ENCODE assay signal across 26 cellular contexts in the genomic region with DNA sequence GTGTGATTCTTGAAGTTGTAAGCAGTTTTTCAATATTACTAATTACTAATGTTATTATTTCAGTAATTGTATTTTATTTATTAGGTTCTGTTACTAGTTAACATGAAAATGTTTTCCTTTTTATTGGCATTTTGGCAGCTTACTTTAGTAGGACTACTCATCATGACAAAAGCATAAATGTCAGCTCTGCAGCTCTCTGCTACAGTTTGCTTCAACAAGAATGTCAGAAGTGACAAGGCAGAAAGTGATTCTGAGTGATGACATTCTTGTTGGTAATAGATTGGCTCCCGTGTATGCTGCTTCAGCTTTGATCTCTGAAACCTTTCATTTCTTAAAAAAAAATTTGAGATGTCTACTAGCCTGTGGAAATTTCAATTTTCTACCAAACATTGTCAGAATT.
DNase-seq lines count a peak whose midpoint lies in the region; FAIRE-seq and TF ChIP-seq lines count a peak whose summit lies in the region.
"Had no signal": no experiment of that assay in that cellular context is flagged by ENCODE, and none has a peak within 500 bp of the region (broad histone marks: within the 10 kb centered on the region; RNA-seq: fewer than 3 reads in every experiment).

No MANE protein-coding gene starts in this region.

- H3K27ac ChIP-seq in H1 (ENCODE audit: low read depth, low read length), result no peak overlapping the region
- H3K27ac ChIP-seq in neural cell (ENCODE audit: low read length), result peak overlapping the region; percentile 36
- no peak overlapping the region for H3K27ac ChIP-seq in PC-9
- H3K27ac ChIP-seq: BLaER1 had no signal

- BruUV-seq in PC-9 (replicated peaks; lab: Mats Ljungman, UMichigan), result no TSS peak

- no peak for TF ChIP-seq POLR2A in H1 (IDR thresholded peaks at IDR 0.05; ENCODE audit: control extremely low read depth in 1 of 2, low read depth in 2 of 2, low read length in 2 of 2)

- H4K20me1 ChIP-seq in H1 (replicated peaks in 1 of 2; ENCODE audit: control insufficient read depth in 1 of 2, insufficient read depth in 2 of 2, low read length in 2 of 2) (no peaks in the 10 kb centered on the region), neural cell (ENCODE audit: insufficient read depth) (no peaks in the 10 kb centered on the region), PC-9 (ENCODE audit: insufficient read depth) (no peaks in the 10 kb centered on the region)
- H4K20me1 ChIP-seq: BLaER1 had no signal

- POLR2A ChIA-PET in H1 (lab: Charles Lee; ENCODE audit: partially characterized antibody) (no interaction called here), PC-9 (lab: Charles Lee; ENCODE audit: unreplicated experiment) (no interaction called here)

- H2BK120ac ChIP-seq in H1 (replicated peaks; ENCODE audit: low read depth, low read length), result no peak overlapping the region

- WGBS in H1 (ENCODE audit: extremely low coverage in 1 of 2, insufficient coverage in 1 of 2, insufficient read length in 1 of 2, insufficient replicate concordance in 2 of 2, low coverage in 1 of 2, low lambda C conversion rate in 2 of 2, missing lambda C conversion rate in 1 of 2), 2 experiments, result 86% methylated on average over 1 of the region's 1 CpG; no CpG with 5 or more reads in 1 of the 2 experiments

- H3K23ac ChIP-seq in H1 (ENCODE audit: insufficient read length), result no peak overlapping the region

- no peak overlapping the region for H4K91ac ChIP-seq in H1 (replicated peaks; ENCODE audit: insufficient read length, low read length)

- H3F3A ChIP-seq in neural cell (ENCODE audit: insufficient read depth, low read length, poor library complexity, severe bottlenecking), result no peaks in the 10 kb centered on the region
- H3F3A ChIP-seq in PC-9 (ENCODE audit: insufficient read depth, low read depth), result no peaks in the 10 kb centered on the region

- no peak overlapping the region for H3K14ac ChIP-seq in H1 (ENCODE audit: insufficient read length)

- H3K9me3 ChIP-seq in H1 (ENCODE audit: insufficient read depth in 2 of 2, low read depth in 1 of 2, low read length in 1 of 2) (no peaks in the 10 kb centered on the region), neural cell (ENCODE audit: low read length) (no peaks in the 10 kb centered on the region), PC-9 (ENCODE audit: insufficient read depth, low read depth) (no peaks in the 10 kb centered on the region)
- H3K9me3 ChIP-seq: BE2C, BLaER1 had no signal

- no peaks in the 10 kb centered on the region for H3K27me3 ChIP-seq in H1 (replicated peaks in 1 of 4; ENCODE audit: control insufficient read depth in 3 of 4, extremely low read depth in 1 of 4, insufficient read depth in 3 of 4, low read length in 3 of 4)
- no peaks in the 10 kb centered on the region for H3K27me3 ChIP-seq in neural cell (ENCODE audit: insufficient read depth, low read depth, low read length)
- H3K27me3 ChIP-seq in PC-9 (ENCODE audit: insufficient read depth, low read depth), result no peaks in the 10 kb centered on the region
- H3K27me3 ChIP-seq: BE2C, BLaER1 had no signal

- H3K4ac ChIP-seq in H1 (replicated peaks; ENCODE audit: insufficient read length, low read depth, low read length), result no peak overlapping the region

- no peak for TF ChIP-seq EP300 in H1 (IDR thresholded peaks at IDR 0.05; ENCODE audit: borderline replicate concordance in 1 of 2, low read depth in 2 of 2, low read length in 2 of 2)
- TF ChIP-seq EP300 in neural cell (conservative IDR thresholded peaks at IDR 0.05; ENCODE audit: poor library complexity, severe bottlenecking), result peak; percentile 99

- H3K18ac ChIP-seq in H1 (ENCODE audit: extremely low read depth, low read length), result no peak overlapping the region

- H4K8ac ChIP-seq in H1 (ENCODE audit: extremely low read depth, insufficient read depth, low read length), result no peak overlapping the region

- H2AFZ ChIP-seq in H1 (ENCODE audit: low read length), result no peak overlapping the region
- H2AFZ ChIP-seq in neural cell (ENCODE audit: low read depth, low read length), result no peak overlapping the region
- H2AFZ ChIP-seq in PC-9, result no peak overlapping the region

- H2BK12ac ChIP-seq in H1 (ENCODE audit: low read depth, low read length), result no peak overlapping the region

- CTCF ChIA-PET in H1 (lab: Charles Lee; ENCODE audit: partially characterized antibody) (no interaction called here), PC-9 (lab: Charles Lee) (no interaction called here)

- H3K36me3 ChIP-seq in H1 (ENCODE audit: control insufficient read depth in 2 of 4, insufficient read depth in 4 of 4, low read length in 3 of 4) (no peaks in the 10 kb centered on the region), neural cell (ENCODE audit: insufficient read depth, low read length) (no peaks in the 10 kb centered on the region), PC-9 (ENCODE audit: low read depth) (no peaks in the 10 kb centered on the region)
- H3K36me3 ChIP-seq: BE2C, BLaER1 had no signal

- H3K79me2 ChIP-seq in H1 (ENCODE audit: control insufficient read depth in 1 of 2, insufficient read depth in 2 of 2, low read length in 2 of 2) (no peaks in the 10 kb centered on the region), neural cell (replicated peaks; ENCODE audit: insufficient read depth, low read length) (no peaks in the 10 kb centered on the region), PC-9 (ENCODE audit: low read depth) (no peaks in the 10 kb centered on the region)

- no peak overlapping the region for H2BK20ac ChIP-seq in H1 (ENCODE audit: low read length)

- no peak for TF ChIP-seq RAD21 in H1 (IDR thresholded peaks at IDR 0.05 in 1 of 2, conservative IDR thresholded peaks at IDR 0.05 in 1 of 2; ENCODE audit: low read depth in 2 of 2, low read length in 2 of 2)
- TF ChIP-seq RAD21 in neural cell (conservative IDR thresholded peaks at IDR 0.05), result no peak

- no peak for TF ChIP-seq CTCF in H1 (IDR thresholded peaks at IDR 0.05; ENCODE audit: control extremely low read depth in 1 of 3, insufficient read depth in 1 of 3, low read depth in 1 of 3, low read length in 3 of 3)
- TF ChIP-seq CTCF in neural cell (IDR thresholded peaks at IDR 0.05; ENCODE audit: poor library complexity, severe bottlenecking), result no peak
- TF ChIP-seq CTCF in PC-9 (conservative IDR thresholded peaks at IDR 0.05), result no peak

- H2BK5ac ChIP-seq in H1 (ENCODE audit: low read depth, low read length), result no peak overlapping the region

- H3K9me2 ChIP-seq in neural cell (ENCODE audit: insufficient read depth, low read length), result no peaks in the 10 kb centered on the region
- H3K9me2 ChIP-seq in PC-9 (ENCODE audit: insufficient read depth), result no peaks in the 10 kb centered on the region

- no peak overlapping the region for H2BK15ac ChIP-seq in H1 (ENCODE audit: low read length)

- H3K4me2 ChIP-seq in H1 (ENCODE audit: insufficient read depth in 1 of 2, low read depth in 2 of 2, low read length in 2 of 2) (no peak overlapping the region), neural cell (ENCODE audit: low read length) (no peak overlapping the region), PC-9 (no peak overlapping the region)
- H3K4me2 ChIP-seq: BLaER1 had no signal

- H3K9ac ChIP-seq in H1 (replicated peaks in 1 of 4; ENCODE audit: extremely low read depth in 1 of 4, low read depth in 3 of 4, low read length in 3 of 4) (no peak overlapping the region), neural cell (ENCODE audit: low read length) (no peak overlapping the region)
- H3K9ac ChIP-seq: BLaER1 had no signal

- H3K79me1 ChIP-seq in H1 (ENCODE audit: low read depth, low read length), result no peaks in the 10 kb centered on the region

- no peaks in the 10 kb centered on the region for H3K4me1 ChIP-seq in H1 (replicated peaks in 1 of 4; ENCODE audit: control insufficient read depth in 3 of 4, insufficient read depth in 4 of 4, low read length in 3 of 4)
- H3K4me1 ChIP-seq in PC-9 (replicated peaks; ENCODE audit: insufficient read depth), result no peaks in the 10 kb centered on the region
- H3K4me1 ChIP-seq: BE2C, BLaER1 had no signal

- H3K4me3 ChIP-seq in H1 (ENCODE audit: extremely low read depth in 1 of 4, insufficient read depth in 2 of 4, low read depth in 3 of 4, low read length in 4 of 4) (no peak overlapping the region), neural cell (ENCODE audit: low read length) (no peak overlapping the region), PC-9 (no peak overlapping the region)
- H3K4me3 ChIP-seq: BLaER1, GM12878 had no signal

- H3K23me2 ChIP-seq in H1 (ENCODE audit: low read depth, low read length), result no peaks in the 10 kb centered on the region

- DNase-seq in NCI-H460 (ENCODE audit: extremely low read depth, low read depth) (peak; percentile 4), H1 (ENCODE audit: low read depth in 1 of 2, low spot score in 2 of 2) (no peak), iPS-NIHi11 (ENCODE audit: low spot score) (no peak), PC-9 (no peak)
- DNase-seq in stimulated activated naive CD4-positive, alpha-beta T cell treated with Interleukin-2 at 50 U/mL for 16 hours (lab: John Stamatoyannopoulos, UW), result no peak
- DNase-seq: 8988T; ACHN; BE2C; C1 segment of cervical spinal cord; CD4-positive, alpha-beta memory T cell; CD4-positive, CD25-positive, alpha-beta regulatory T cell; CD8-positive, alpha-beta memory T cell; COR-L47; DMS 273 treated with DMSO at 0.1 percent for 48 hours; DMS153; DMS53; DMS79; DND-41; EL; GDM1 had no signal

- H3K56ac ChIP-seq in H1 (replicated peaks; ENCODE audit: insufficient read length, low read depth, low read length), result no peak overlapping the region

- H2AK5ac ChIP-seq in H1 (ENCODE audit: low read depth, low read length), result no peak overlapping the region

- FAIRE-seq in H1 (lab: Jason Lieb, UNC), result no peak
- FAIRE-seq: A204.1, GM12878, GM12892, GM18507 had no signal

- intact Hi-C loops in PC-9 (cut with micrococcal nuclease; ENCODE audit: unreplicated experiment), result no loop called here

- H4K5ac ChIP-seq in H1 (ENCODE audit: insufficient read length, low read depth, low read length), result no peak overlapping the region

TF ChIP-seq in H1, 55 proteins besides CTCF, POLR2A, EP300 and RAD21:
- peak; percentile 52 for TF ChIP-seq BACH1 (IDR thresholded peaks at IDR 0.05; ENCODE audit: low read length)
- TF ChIP-seq SUZ12 (IDR thresholded peaks at IDR 0.05; ENCODE audit: low read length), result no peak
- TF ChIP-seq SIRT6 (IDR thresholded peaks at IDR 0.05; ENCODE audit: low read length), result no peak
TF ChIP-seq in H1: peak in this region for 1.

TF ChIP-seq in neural cell, 6 proteins besides CTCF, POLR2A, EP300 and RAD21 (continues in another document):
- TF ChIP-seq MXI1 (conservative IDR thresholded peaks at IDR 0.05; ENCODE audit: poor library complexity, severe bottlenecking) (no peak), POLR2AphosphoS5 (IDR thresholded peaks at IDR 0.05) (peak; percentile 90)
